ENCODE assay signal across 13 cellular contexts in the genomic region with DNA sequence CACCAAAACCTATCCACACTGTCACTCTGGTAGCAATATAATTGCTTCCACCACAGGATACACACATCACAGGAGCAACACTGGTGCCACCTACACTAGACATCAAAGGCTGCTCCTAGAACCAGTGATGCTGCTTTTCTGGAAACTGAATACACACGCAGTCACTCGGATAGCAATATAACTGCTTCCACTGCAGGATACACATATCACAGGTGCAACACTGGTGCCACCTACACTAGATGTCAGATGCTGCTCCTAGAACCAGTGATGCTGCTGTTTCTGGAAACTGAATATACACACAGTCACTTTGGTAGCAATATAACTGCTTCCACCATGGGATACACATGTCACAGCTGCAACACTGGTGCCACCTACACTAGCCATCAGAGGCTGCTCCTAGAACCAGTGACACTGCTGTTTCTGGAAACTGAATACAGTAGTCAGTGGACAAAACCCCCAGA. TPM values are rescaled to one million over a fixed set of nuclear protein-coding genes. Genes with fewer than 3 reads are reported as not detected.
A peak's percentile ranks its signal among the peaks of the same experiment; 100 is the strongest.
DNase-seq lines count a peak whose midpoint lies in the region; ATAC-seq, FAIRE-seq and TF ChIP-seq lines count a peak whose summit lies in the region.
"Had no signal": no experiment of that assay in that cellular context is flagged by ENCODE, and none has a peak within 500 bp of the region (broad histone marks: within the 10 kb centered on the region; RNA-seq: fewer than 3 reads in every experiment).

No MANE protein-coding gene starts in this region.

- no peak overlapping the region; a peak in 2 of 20 replicates for H3K4me3 ChIP-seq in BLaER1 treated with 17β-estradiol and CSF1 and Interleukin-3, amounts not matched to agents 10 nM and 100 nM

- no peaks in the 10 kb centered on the region for H3K36me3 ChIP-seq in BLaER1 treated with 17β-estradiol and CSF1 and Interleukin-3, amounts not matched to agents 10 nM and 100 nM

- FAIRE-seq in GM12891 (lab: Jason Lieb, UNC) = peak; percentile 51

- DNase-seq in GM12891 (ENCODE audit: insufficient read length, low spot score) (no peak), T-cell (no peak), kidney glomerular epithelial cell (lab: John Stamatoyannopoulos, UW) (no peak), 8988T (no peak), SK-N-DZ (ENCODE audit: low spot score) (no peak)
- DNase-seq in central memory CD8-positive, alpha-beta T cell (ENCODE audit: low spot score in 2 of 2) = no peak
- DNase-seq: C1 segment of cervical spinal cord, NCI-H146, NCI-H526, retina, RPMI8226 had no signal

- H3K4me3 Mint-ChIP-seq in T-cell = peak overlapping the region in 1 of 3 donors; percentile 54
- H3K4me3 Mint-ChIP-seq in central memory CD8-positive, alpha-beta T cell = no peak overlapping the region
- H3K4me3 Mint-ChIP-seq: nephron had no signal

- H3K9ac ChIP-seq in BLaER1 treated with 17β-estradiol and CSF1 and Interleukin-3, amounts not matched to agents 10 nM and 100 nM = peak overlapping the region in 7 of 11 experiments; percentile 18 to 54 (median 32); a peak in 11 of 22 replicates

- peak overlapping the region; percentile 84 to 87 for H3K27ac Mint-ChIP-seq in T-cell
- no peak overlapping the region for H3K27ac Mint-ChIP-seq in central memory CD8-positive, alpha-beta T cell (ENCODE audit: low read depth)
- H3K27ac Mint-ChIP-seq: nephron had no signal

- H3K4me1 ChIP-seq in BLaER1 treated with 17β-estradiol and CSF1 and Interleukin-3, amounts not matched to agents 10 nM and 100 nM = peaks cover 10 to 31% (median 25%) of the 10 kb centered on the region in 10 experiments

- no peaks in the 10 kb centered on the region for H3K36me3 Mint-ChIP-seq in T-cell
- no peaks in the 10 kb centered on the region for H3K36me3 Mint-ChIP-seq in central memory CD8-positive, alpha-beta T cell (ENCODE audit: insufficient read depth)

- H3K27me3 Mint-ChIP-seq in T-cell = no peaks in the 10 kb centered on the region
- H3K27me3 Mint-ChIP-seq in central memory CD8-positive, alpha-beta T cell = no peaks in the 10 kb centered on the region

- no peaks in the 10 kb centered on the region for H3K9me3 Mint-ChIP-seq in T-cell
- H3K9me3 Mint-ChIP-seq in central memory CD8-positive, alpha-beta T cell = no peaks in the 10 kb centered on the region
- H3K9me3 Mint-ChIP-seq: nephron had no signal

- CTCF ChIA-PET in T-cell (lab: Charles Lee) = interaction anchor here (0.6 to 2.4 kb wide), 12 partner anchors 11 to 201 kb away, joined by 3 to 18 read pairs (median 4); no protein-coding TSS in a partner anchor

- POLR2A ChIA-PET in T-cell (lab: Charles Lee) = interaction anchor here in 1 of 2 donors (0.6 to 0.8 kb wide), 2 partner anchors 10 to 13 kb away, joined by 3 read pairs; no protein-coding TSS in a partner anchor

- ATAC-seq in T-cell (replicated peaks in 1 of 4) = peak; percentile 52 to 66 (median 62)
- ATAC-seq in central memory CD8-positive, alpha-beta T cell (replicated peaks; ENCODE audit: extremely low read depth, poor library complexity, severe bottlenecking) = peak; percentile 19

- peaks cover 19 to 27% (median 21%) of the 10 kb centered on the region in 3 donors for H3K4me1 Mint-ChIP-seq in T-cell
- peaks cover 10% of the 10 kb centered on the region for H3K4me1 Mint-ChIP-seq in central memory CD8-positive, alpha-beta T cell
- H3K4me1 Mint-ChIP-seq: nephron had no signal

- peak overlapping the region; percentile 21 to 82 (median 59) for H3K4me2 ChIP-seq in BLaER1 treated with 17β-estradiol and CSF1 and Interleukin-3, amounts not matched to agents 10 nM and 100 nM

- H4K20me1 ChIP-seq in BLaER1 treated with 17β-estradiol and CSF1 and Interleukin-3, amounts not matched to agents 10 nM and 100 nM = no peaks in the 10 kb centered on the region

- H3K27me3 ChIP-seq in BLaER1 treated with 17β-estradiol and CSF1 and Interleukin-3, amounts not matched to agents 10 nM and 100 nM = no peaks in the 10 kb centered on the region

- H3K27ac ChIP-seq in BLaER1 treated with 17β-estradiol and CSF1 and Interleukin-3, amounts not matched to agents 10 nM and 100 nM = peak overlapping the region in 7 of 11 experiments; percentile 45 to 73 (median 56); a peak in 16 of 22 replicates

- H3K9me3 ChIP-seq in BLaER1 treated with 17β-estradiol and CSF1 and Interleukin-3, amounts not matched to agents 10 nM and 100 nM (replicated peaks in 1 of 11) = peaks cover 0 to 17% (median 3%) of the 10 kb centered on the region in 11 experiments; a peak in 7 of 22 replicates

- no peak for TF ChIP-seq POLR2A in GM12891 (IDR thresholded peaks at IDR 0.05; ENCODE audit: low read depth, low read length)

TF ChIP-seq in GM12891, 5 proteins besides CTCF, POLR2A, EP300 and RAD21:
- TF ChIP-seq PAX5 (IDR thresholded peaks at IDR 0.05; ENCODE audit: insufficient read depth, low read length, severe bottlenecking) (no peak), SPI1 (IDR thresholded peaks at IDR 0.05; ENCODE audit: low read depth, low read length) (no peak), POU2F2 (IDR thresholded peaks at IDR 0.05; ENCODE audit: low read depth, low read length) (no peak), POLR2AphosphoS5 (IDR thresholded peaks at IDR 0.05; ENCODE audit: low read depth, low read length) (no peak), TAF1 (IDR thresholded peaks at IDR 0.05; ENCODE audit: low read depth, low read length) (no peak)

RNA-seq across cellular contexts. Expression of a gene that starts 6.9 kb away (rescaled TPM):
- polyA plus RNA-seq in GM12891 (2012; ENCODE audit: low read depth, missing spikeins) = 7.5 TPM
- total RNA-seq in T-cell = 10 to 100 TPM; 22.3 to 49.7 (median 35.8) TPM
- not detected in 2 replicates for polyA plus RNA-seq in SK-N-DZ (2014; cell fraction: cytosol; rRNA removed)
- not detected in 2 replicates for polyA plus RNA-seq in SK-N-DZ (2014; cell fraction: nucleus; rRNA removed)
